8 cellular contexts compared by ENCODE assay signal in genomic region chr6:56637640-56638039, GRCh38. TPM values are rescaled to one million over a fixed set of nuclear protein-coding genes. Genes with fewer than 3 reads are reported as not detected.
DNase-seq lines count a peak whose midpoint lies in the region; TF ChIP-seq lines count a peak whose summit lies in the region.

No MANE protein-coding gene starts in this region.

- H3K9me3 ChIP-seq in vagina = no peaks in the 10 kb centered on the region

- H3K36me3 ChIP-seq in vagina = peaks cover 0 to 43% of the 10 kb centered on the region in 2 donors

- no peak for TF ChIP-seq POLR2A in vagina (IDR thresholded peaks at IDR 0.05)

- H3K27me3 ChIP-seq in vagina = no peaks in the 10 kb centered on the region

- TF ChIP-seq CTCF in vagina (IDR thresholded peaks at IDR 0.05) = peak; percentile 34 to 62 (median 44)

- intact Hi-C loops in vagina (cut with DNase I) = loop anchor here (5.0 kb wide), 1 partner anchor 60 kb away; no protein-coding TSS in a partner anchor

- peak overlapping the region; percentile 60 for H3K27ac ChIP-seq in vagina

- peaks cover 4% of the 10 kb centered on the region for H3K4me1 ChIP-seq in vagina

- peak overlapping the region in 1 of 2 donors; percentile 39 for H3K4me3 ChIP-seq in vagina

- DNase-seq in SIG-M5 treated with dmso at 0.1 percent for 504 hours (lab: John Stamatoyannopoulos, UW; ENCODE audit: unreplicated experiment) (peak; percentile 4), SIG-M5 (lab: John Stamatoyannopoulos, UW) (no peak), NCI-H446 (lab: John Stamatoyannopoulos, UW) (peak; percentile 39 to 78), brain pericyte (ENCODE audit: low read depth, low spot score) (peak; percentile 13), kidney tubule cell (ENCODE audit: low spot score) (peak; percentile 78), vagina (ENCODE audit: extremely low spot score in 2 of 2) (no peak), HuH-7.5 (ENCODE audit: low spot score) (no peak)
- DNase-seq in activated T-cell treated with anti-CD3 and anti-CD28 coated beads, Interleukin-2, amount 50 U/mL, for 1 hour = no peak

RNA-seq across cellular contexts. Expression of gene DST, which starts 5.0 kb away (rescaled TPM):
- total RNA-seq in vagina = 460 TPM

Comparison
In these comparisons a context has a peak if more than half of its experiments do, and no peak if none do; other contexts are left out.
1. DNase-seq: peak in SIG-M5 treated with dmso at 0.1 percent for 504 hours (single experiment), NCI-H446 (2 of 2), brain pericyte (single experiment) and kidney tubule cell (single experiment); none in SIG-M5 (single experiment), vagina (0 of 2), HuH-7.5 (single experiment) and activated T-cell treated with anti-CD3 and anti-CD28 coated beads, Interleukin-2, amount 50 U/mL, for 1 hour (single experiment).